ENCODE assay signal across 1 cellular context in the genomic region with DNA sequence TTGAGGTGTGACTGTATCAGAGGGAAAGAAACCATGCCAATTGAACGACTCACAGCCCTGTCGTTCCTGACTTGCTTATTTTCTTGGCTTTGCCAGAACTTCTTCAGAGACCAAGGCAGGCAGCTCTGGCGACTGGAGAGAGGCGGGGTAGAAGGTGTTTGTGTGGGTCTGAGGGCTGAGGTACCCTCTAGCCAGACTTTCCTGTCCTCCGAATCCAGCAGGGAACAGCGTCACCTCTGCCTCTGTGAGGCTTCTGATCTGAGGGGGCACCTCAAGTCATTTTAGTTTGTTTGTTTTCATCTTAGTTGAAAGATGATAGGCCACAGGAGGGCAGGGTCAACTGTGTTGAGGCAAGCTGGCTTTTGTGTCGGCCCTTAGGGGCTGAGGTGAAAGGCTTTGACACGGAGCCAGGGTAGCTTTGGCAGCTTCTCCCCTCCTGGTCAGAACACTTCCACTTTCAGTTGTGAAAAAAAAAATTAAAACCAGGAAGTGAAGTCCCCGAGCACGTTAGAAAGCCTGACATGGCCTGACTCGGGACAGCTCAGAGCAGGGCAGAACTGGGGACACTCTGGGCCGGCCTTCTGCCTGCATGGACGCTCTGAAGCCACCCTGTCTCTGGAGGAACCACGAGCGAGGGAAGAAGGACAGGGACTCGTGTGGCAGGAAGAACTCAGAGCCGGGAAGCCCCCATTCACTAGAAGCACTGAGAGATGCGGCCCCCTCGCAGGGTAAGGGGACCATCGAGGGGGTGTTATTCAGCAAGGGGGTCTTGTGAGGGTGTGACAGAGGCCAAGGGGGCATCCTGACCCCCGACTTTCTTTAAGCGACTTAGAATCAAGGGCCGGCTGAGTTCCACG.
TF ChIP-seq lines count a peak whose summit lies in the region.

No MANE protein-coding gene starts in this region.

TF ChIP-seq in IMR-90, 13 proteins besides CTCF, POLR2A, EP300 and RAD21 (continued from another document):
- TF ChIP-seq NFE2L2 (IDR thresholded peaks at IDR 0.05; ENCODE audit: low read depth, low read length) (no peak), BHLHE40 (IDR thresholded peaks at IDR 0.05; ENCODE audit: low read depth, low read length) (no peak), RCOR1 (IDR thresholded peaks at IDR 0.05; ENCODE audit: insufficient replicate concordance, low read length) (no peak), CEBPB (IDR thresholded peaks at IDR 0.05; ENCODE audit: low read depth, low read length) (no peak), FOS (IDR thresholded peaks at IDR 0.05; ENCODE audit: low read depth, low read length) (no peak), RFX5 (IDR thresholded peaks at IDR 0.05; ENCODE audit: low read depth, low read length) (no peak)
- TF ChIP-seq, protein P1, sequence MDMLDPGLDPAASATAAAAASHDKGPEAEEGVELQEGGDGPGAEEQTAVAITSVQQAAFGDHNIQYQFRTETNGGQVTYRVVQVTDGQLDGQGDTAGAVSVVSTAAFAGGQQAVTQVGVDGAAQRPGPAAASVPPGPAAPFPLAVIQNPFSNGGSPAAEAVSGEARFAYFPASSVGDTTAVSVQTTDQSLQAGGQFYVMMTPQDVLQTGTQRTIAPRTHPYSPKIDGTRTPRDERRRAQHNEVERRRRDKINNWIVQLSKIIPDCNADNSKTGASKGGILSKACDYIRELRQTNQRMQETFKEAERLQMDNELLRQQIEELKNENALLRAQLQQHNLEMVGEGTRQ (IDR thresholded peaks at IDR 0.05; ENCODE audit: low read depth, low read length) = no peak
